28 cellular contexts compared by ENCODE assay signal in the genomic region with DNA sequence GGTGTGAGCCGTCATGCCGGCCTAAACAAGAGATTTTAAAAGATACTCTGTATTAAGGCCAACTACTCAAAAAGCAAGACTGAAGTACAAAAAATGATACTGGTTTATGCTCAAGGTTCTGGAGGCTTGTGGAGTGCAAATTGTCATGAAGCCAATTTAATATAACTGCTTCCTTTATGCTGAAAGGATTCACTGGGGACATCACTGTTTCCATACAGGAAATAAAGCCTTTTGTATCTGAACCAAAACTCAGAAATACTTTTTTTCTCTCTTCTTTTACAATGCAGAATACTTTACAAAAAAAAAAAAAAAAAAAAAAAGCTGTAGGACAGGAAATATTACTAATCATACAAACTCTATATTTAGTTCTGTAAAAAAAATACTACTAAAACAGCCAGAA. TPM values are rescaled to one million over a fixed set of nuclear protein-coding genes. Genes with fewer than 3 reads are reported as not detected.
A peak's percentile ranks its signal among the peaks of the same experiment; 100 is the strongest.
DNase-seq lines count a peak whose midpoint lies in the region; ATAC-seq, FAIRE-seq and TF ChIP-seq lines count a peak whose summit lies in the region.
"Had no signal": no experiment of that assay in that cellular context is flagged by ENCODE, and none has a peak within 500 bp of the region (broad histone marks: within the 10 kb centered on the region; RNA-seq: fewer than 3 reads in every experiment).

No MANE protein-coding gene starts in this region.

- no peak overlapping the region for H3K4ac ChIP-seq in IMR-90 (ENCODE audit: low read depth, low read length)

- dilution Hi-C loops in IMR-90 (cut with HindIII; ENCODE audit: low sequenced_read_pairs, unreplicated experiment) (no loop called here), endothelial cell of umbilical vein (cut with MboI; ENCODE audit: extremely low pct_ligation_motif_present, low sequenced_read_pairs) (no loop called here)

- WGBS in IMR-90 (ENCODE audit: extremely low coverage in 2 of 2, insufficient read length in 1 of 2), 2 experiments = no CpG with 5 or more reads among the region's 2 CpGs
- 92 to 97% methylated on average over 2 of the region's 2 CpGs for WGBS in sigmoid colon, 2 donors

- H3K9me3 ChIP-seq in A673 (ENCODE audit: low read depth, low read length, poor library complexity, severe bottlenecking) (no peaks in the 10 kb centered on the region), IMR-90 (ENCODE audit: control insufficient read depth, insufficient read depth, low read length) (no peaks in the 10 kb centered on the region), endothelial cell of umbilical vein (replicated peaks; ENCODE audit: control insufficient read depth, insufficient read depth, low read length) (no peaks in the 10 kb centered on the region), sigmoid colon (no peaks in the 10 kb centered on the region)
- H3K9me3 ChIP-seq: adrenal gland, BE2C, body of pancreas, testis had no signal

- peak; percentile 31 for DNase-seq in A673 (ENCODE audit: low spot score)
- no peak for DNase-seq in IMR-90
- DNase-seq in endothelial cell of umbilical vein (ENCODE audit: low read depth, low spot score) = peak; percentile 68
- no peak for DNase-seq in sigmoid colon
- DNase-seq in activated effector memory CD4-positive, alpha-beta T cell treated with Interleukin-2 at 50 U/mL for 16 hours = no peak
- DNase-seq in stimulated activated CD4-positive, alpha-beta T cell treated with anti-CD3 and anti-CD28 coated beads, Interleukin-4, amount 100 ng/mL, for 1 hour = no peak
- no peak for DNase-seq in NAMALWA (ENCODE audit: low spot score)
- DNase-seq: activated CD4-positive, alpha-beta memory T cell treated with anti-CD3 and anti-CD28 coated beads for 36 hours; activated CD4-positive, CD25-positive, alpha-beta regulatory T cell treated with anti-CD3 and anti-CD28 coated beads, Interleukin-2, amount 50 U/mL, for 72 hours; activated naive CD4-positive, alpha-beta T cell treated with Interleukin-2 at 50 U/mL for 16 hours; adrenal gland; BE2C; body of pancreas; DMS153; KBM-7; natural killer cell; NCI-H1092 treated with DMSO at 0.1 percent for 48 hours; NCI-H1694 treated with DMSO at 0.1 percent for 48 hours; NCI-H446 treated with DMSO at 0.1 percent for 48 hours; NCI-H82; RPMI8226; stimulated activated naive CD8-positive, alpha-beta T cell treated with anti-CD3 and anti-CD28 coated beads, Interleukin-15, Interleukin-2, amounts not matched to agents 100 U/mL and 50 U/mL, for 24 hours; T-helper 2 cell; testis had no signal

- H3K79me2 ChIP-seq in endothelial cell of umbilical vein (ENCODE audit: control insufficient read depth, insufficient read depth, low read length) = no peaks in the 10 kb centered on the region

- no peak for ATAC-seq in IMR-90 (ENCODE audit: low read depth)
- no peak for ATAC-seq in stimulated activated memory B cell treated with anti-CD40 and anti-IgM and Interleukin-4, amounts not matched to agents 10 μg/mL and 1 μg/mL and 100 μg/mL, for 72 hours
- ATAC-seq: body of pancreas; natural killer cell; stimulated activated naive CD8-positive, alpha-beta T cell treated with anti-CD3 and anti-CD28 coated beads, Interleukin-15, Interleukin-2, amounts not matched to agents 100 U/mL and 50 U/mL, for 24 hours had no signal

- TF ChIP-seq POLR2A in IMR-90 (IDR thresholded peaks at IDR 0.05; ENCODE audit: low read depth, low read length) (no peak), endothelial cell of umbilical vein (IDR thresholded peaks at IDR 0.05; ENCODE audit: low read depth, low read length) (no peak), sigmoid colon (IDR thresholded peaks at IDR 0.05) (no peak)

- H3K27ac ChIP-seq in A673 (ENCODE audit: low read depth, low read length, poor library complexity, severe bottlenecking) (no peak overlapping the region), IMR-90 (ENCODE audit: insufficient read depth, low read length) (no peak overlapping the region), endothelial cell of umbilical vein (ENCODE audit: insufficient read depth, low read depth, low read length) (no peak overlapping the region), sigmoid colon (peak overlapping the region in 3 of 4 donors; percentile 16 to 58 (median 44))
- H3K27ac ChIP-seq: body of pancreas had no signal

- no peak overlapping the region for H2AK9ac ChIP-seq in IMR-90 (replicated peaks; ENCODE audit: low read depth, low read length, poor library complexity)

- no TSS peak for BruUV-seq in A673 (replicated peaks; lab: Mats Ljungman, UMichigan)
- no TSS peak for BruUV-seq in IMR-90 (replicated peaks; lab: Mats Ljungman, UMichigan)
- BruUV-seq in endothelial cell of umbilical vein (replicated peaks; lab: Mats Ljungman, UMichigan) = no TSS peak

- no peak overlapping the region for H4K8ac ChIP-seq in IMR-90 (ENCODE audit: low read depth in 2 of 2, low read length in 2 of 2)

- H3K9me1 ChIP-seq in IMR-90 (ENCODE audit: insufficient read depth, low read length) (peaks cover 3% of the 10 kb centered on the region; the same call in 1 of the 2 replicates), endothelial cell of umbilical vein (replicated peaks; ENCODE audit: control insufficient read depth, extremely low read depth, insufficient read depth, low read length) (no peaks in the 10 kb centered on the region)

- H3K27me3 Mint-ChIP-seq in stimulated activated memory B cell treated with anti-CD40 and anti-IgM and Interleukin-4, amounts not matched to agents 10 μg/mL and 1 μg/mL and 100 μg/mL, for 72 hours = no peaks in the 10 kb centered on the region
- H3K27me3 Mint-ChIP-seq: activated CD4-positive, alpha-beta memory T cell treated with anti-CD3 and anti-CD28 coated beads for 36 hours had no signal

- intact Hi-C loops in A673 (cut with micrococcal nuclease; ENCODE audit: unreplicated experiment) = no loop called here
- intact Hi-C loops in IMR-90 (cut with micrococcal nuclease) = no loop called here
- intact Hi-C loops in endothelial cell of umbilical vein (cut with micrococcal nuclease) = loop anchor here (5.0 kb wide), 2 partner anchors 40 to 125 kb away; no protein-coding TSS in a partner anchor
- intact Hi-C loops in sigmoid colon (cut with DNase I) = loop anchor here (5.0 kb wide), 2 partner anchors 40 to 50 kb away; no protein-coding TSS in a partner anchor

- TF ChIP-seq RAD21 in IMR-90 (IDR thresholded peaks at IDR 0.05; ENCODE audit: low read length) = no peak

- POLR2A ChIA-PET in A673 (lab: Charles Lee; ENCODE audit: low non-redundant PET) = interaction anchor here (0.7 kb wide), 1 partner anchor 39 kb away, joined by 13 read pairs; no protein-coding TSS in a partner anchor
- POLR2A ChIA-PET in IMR-90 (lab: Charles Lee; ENCODE audit: unreplicated experiment) = no interaction called here
- POLR2A ChIA-PET in endothelial cell of umbilical vein (lab: Charles Lee) = no interaction called here

- no peaks in the 10 kb centered on the region for H3K9me3 Mint-ChIP-seq in stimulated activated memory B cell treated with anti-CD40 and anti-IgM and Interleukin-4, amounts not matched to agents 10 μg/mL and 1 μg/mL and 100 μg/mL, for 72 hours
- H3K9me3 Mint-ChIP-seq: activated CD4-positive, alpha-beta memory T cell treated with anti-CD3 and anti-CD28 coated beads for 36 hours; natural killer cell had no signal

- no peaks in the 10 kb centered on the region for H4K20me1 ChIP-seq in IMR-90 (ENCODE audit: insufficient read depth, low read length)
- H4K20me1 ChIP-seq in endothelial cell of umbilical vein (replicated peaks; ENCODE audit: control insufficient read depth, extremely low read depth, insufficient read depth, low read length) = no peaks in the 10 kb centered on the region

- no peak for FAIRE-seq in endothelial cell of umbilical vein (lab: Jason Lieb, UNC)
- FAIRE-seq: GM18507, HTR-8/SVneo, islet of Langerhans had no signal

- no peaks in the 10 kb centered on the region for H3K36me3 ChIP-seq in A673 (ENCODE audit: insufficient read depth, low read length, poor library complexity, severe bottlenecking)
- no peaks in the 10 kb centered on the region for H3K36me3 ChIP-seq in IMR-90 (ENCODE audit: control insufficient read depth, insufficient read depth, low read length)
- no peaks in the 10 kb centered on the region for H3K36me3 ChIP-seq in endothelial cell of umbilical vein (ENCODE audit: control insufficient read depth in 2 of 2, extremely low read depth in 1 of 2, insufficient read depth in 2 of 2, low read length in 2 of 2)
- no peaks in the 10 kb centered on the region for H3K36me3 ChIP-seq in sigmoid colon
- H3K36me3 ChIP-seq: adrenal gland, BE2C had no signal

- H3K27ac Mint-ChIP-seq in stimulated activated memory B cell treated with anti-CD40 and anti-IgM and Interleukin-4, amounts not matched to agents 10 μg/mL and 1 μg/mL and 100 μg/mL, for 72 hours = no peak overlapping the region
- H3K27ac Mint-ChIP-seq: activated CD4-positive, alpha-beta memory T cell treated with anti-CD3 and anti-CD28 coated beads for 36 hours; natural killer cell had no signal

- H3K4me2 ChIP-seq in IMR-90 (ENCODE audit: low read depth, low read length) (no peak overlapping the region), endothelial cell of umbilical vein (ENCODE audit: insufficient read depth, low read length) (peak overlapping the region; percentile 68)

- no peak overlapping the region for H4K5ac ChIP-seq in IMR-90 (ENCODE audit: low read depth, low read length)

- H2BK15ac ChIP-seq in IMR-90 (ENCODE audit: low read depth, low read length) = no peak overlapping the region

- H4K91ac ChIP-seq in IMR-90 (ENCODE audit: insufficient read depth, low read depth, low read length) = no peak overlapping the region

- no peak for TF ChIP-seq CTCF in A673 (conservative IDR thresholded peaks at IDR 0.05; ENCODE audit: low read depth, low read length)
- TF ChIP-seq CTCF in IMR-90 (conservative IDR thresholded peaks at IDR 0.05; ENCODE audit: low read depth, low read length) = no peak
- TF ChIP-seq CTCF in endothelial cell of umbilical vein (IDR thresholded peaks at IDR 0.05; ENCODE audit: extremely low read depth in 1 of 2, insufficient read depth in 1 of 2, low read depth in 1 of 2, low read length in 2 of 2) = no peak
- no peak for TF ChIP-seq CTCF in sigmoid colon (IDR thresholded peaks at IDR 0.05)

- no peak overlapping the region for H3K4me3 Mint-ChIP-seq in stimulated activated memory B cell treated with anti-CD40 and anti-IgM and Interleukin-4, amounts not matched to agents 10 μg/mL and 1 μg/mL and 100 μg/mL, for 72 hours
- H3K4me3 Mint-ChIP-seq: activated CD4-positive, alpha-beta memory T cell treated with anti-CD3 and anti-CD28 coated beads for 36 hours; natural killer cell had no signal

- no peaks in the 10 kb centered on the region for H3K27me3 ChIP-seq in A673 (replicated peaks; ENCODE audit: insufficient read depth, low read depth, low read length, poor library complexity)
- no peaks in the 10 kb centered on the region for H3K27me3 ChIP-seq in IMR-90 (ENCODE audit: control insufficient read depth, insufficient read depth, low read length)
- no peaks in the 10 kb centered on the region for H3K27me3 ChIP-seq in endothelial cell of umbilical vein (ENCODE audit: control insufficient read depth in 2 of 2, insufficient read depth in 2 of 2, low read length in 2 of 2)
- no peaks in the 10 kb centered on the region for H3K27me3 ChIP-seq in sigmoid colon
- H3K27me3 ChIP-seq: adrenal gland, BE2C, body of pancreas, testis had no signal

- no peak overlapping the region for H2BK5ac ChIP-seq in IMR-90 (ENCODE audit: low read depth, low read length, poor library complexity, severe bottlenecking)

- H3K56ac ChIP-seq in IMR-90 (ENCODE audit: extremely low read depth, insufficient read depth, low read length) = no peak overlapping the region

- TF ChIP-seq EP300 in sigmoid colon (IDR thresholded peaks at IDR 0.05) = no peak

- H3K9ac ChIP-seq in IMR-90 (ENCODE audit: low read depth, low read length) = no peak overlapping the region
- H3K9ac ChIP-seq in endothelial cell of umbilical vein (replicated peaks; ENCODE audit: extremely low read depth, insufficient read depth, low read length) = no peak overlapping the region

- no peak overlapping the region for H2BK20ac ChIP-seq in IMR-90 (ENCODE audit: low read depth, low read length)

- H2AFZ ChIP-seq in IMR-90 (replicated peaks; ENCODE audit: low read length, poor library complexity) (no peak overlapping the region), endothelial cell of umbilical vein (ENCODE audit: low read depth, low read length) (no peak overlapping the region)

- no peak overlapping the region for H2AK5ac ChIP-seq in IMR-90 (ENCODE audit: low read depth, low read length)

- H3K4me3 ChIP-seq in A673 (ENCODE audit: low read depth, low read length, poor library complexity, severe bottlenecking) (no peak overlapping the region), IMR-90 (ENCODE audit: insufficient read depth, low read depth, low read length) (no peak overlapping the region), endothelial cell of umbilical vein (replicated peaks in 1 of 3; ENCODE audit: insufficient read depth in 1 of 3, low read depth in 1 of 3, low read length in 3 of 3) (no peak overlapping the region), sigmoid colon (no peak overlapping the region)
- H3K4me3 ChIP-seq: body of pancreas, testis had no signal

- CTCF ChIA-PET in A673 (lab: Charles Lee) (no interaction called here), IMR-90 (lab: Yijun Ruan, JAX) (no interaction called here), endothelial cell of umbilical vein (lab: Charles Lee) (interaction anchor here (0.9 to 2.0 kb wide), 3 partner anchors 59 to 128 kb away, joined by 3 to 8 read pairs (median 5); no protein-coding TSS in a partner anchor)

- H3K4me1 Mint-ChIP-seq in stimulated activated memory B cell treated with anti-CD40 and anti-IgM and Interleukin-4, amounts not matched to agents 10 μg/mL and 1 μg/mL and 100 μg/mL, for 72 hours = peaks cover 26% of the 10 kb centered on the region
- H3K4me1 Mint-ChIP-seq: natural killer cell had no signal

- no peaks in the 10 kb centered on the region for H3K36me3 Mint-ChIP-seq in stimulated activated memory B cell treated with anti-CD40 and anti-IgM and Interleukin-4, amounts not matched to agents 10 μg/mL and 1 μg/mL and 100 μg/mL, for 72 hours
- H3K36me3 Mint-ChIP-seq: activated CD4-positive, alpha-beta memory T cell treated with anti-CD3 and anti-CD28 coated beads for 36 hours; natural killer cell had no signal

- H3K23ac ChIP-seq in IMR-90 (ENCODE audit: low read depth, low read length) = no peak overlapping the region

- H3K14ac ChIP-seq in IMR-90 (replicated peaks; ENCODE audit: low read depth, low read length) = no peak overlapping the region

- in situ Hi-C loops in IMR-90 (cut with MboI; ENCODE audit: low sequenced_read_pairs) = no loop called here

- H3K79me1 ChIP-seq in IMR-90 (ENCODE audit: low read depth in 1 of 2, low read length in 2 of 2) = peaks cover 0 to 6% of the 10 kb centered on the region in 2 experiments; a peak in 1 of 4 replicates

- H2BK120ac ChIP-seq in IMR-90 (ENCODE audit: low read depth, low read length) = 0 out of 2 replicates have a peak overlapping the region, but pooled peaks have one; percentile 56

- no peak overlapping the region; the same call in 1 of the 2 replicates for H3K18ac ChIP-seq in IMR-90 (ENCODE audit: low read depth, low read length)

- H3K4me1 ChIP-seq in A673 (ENCODE audit: insufficient read depth, low read length, poor library complexity, severe bottlenecking) (peaks cover 17% of the 10 kb centered on the region), IMR-90 (ENCODE audit: control insufficient read depth, insufficient read depth, low read length) (peaks cover 14% of the 10 kb centered on the region), endothelial cell of umbilical vein (ENCODE audit: control insufficient read depth, extremely low read depth, insufficient read depth, low read length) (peaks cover 35% of the 10 kb centered on the region), sigmoid colon (peaks cover 0 to 16% (median 5%) of the 10 kb centered on the region in 4 donors)
- H3K4me1 ChIP-seq: body of pancreas had no signal

RNA-seq across cellular contexts. Expression of gene CNN3, which starts 55.5 kb away (rescaled TPM):
- total RNA-seq in A673 (2021) = 233 and 260 TPM in 2 replicates
- total RNA-seq in IMR-90 (2012; rRNA removed) = 552 and 592 TPM in 2 replicates
- polyA plus RNA-seq in IMR-90 (2012; rRNA removed) = 214 and 249 TPM in 2 replicates
- polyA plus RNA-seq in IMR-90 (2012; cell fraction: cytosol; rRNA removed) = 118 and 124 TPM in 2 replicates
- 47.8 and 219 TPM in 2 replicates for polyA plus RNA-seq in IMR-90 (2012; cell fraction: nucleus; rRNA removed; ENCODE audit: low replicate concordance)
- 317 and 392 TPM in 2 replicates for total RNA-seq in endothelial cell of umbilical vein
- polyA plus RNA-seq in endothelial cell of umbilical vein = 162 and 174 TPM in 2 replicates
- polyA plus RNA-seq in endothelial cell of umbilical vein (2011; cell fraction: cytosol; rRNA removed) = 196 and 210 TPM in 2 replicates
- polyA plus RNA-seq in endothelial cell of umbilical vein (2011; cell fraction: nucleus; rRNA removed) = 144 and 160 TPM in 2 replicates
- 171 and 208 TPM in 2 replicates for polyA plus RNA-seq in endothelial cell of umbilical vein (2012)
- polyA minus RNA-seq in endothelial cell of umbilical vein = 236 and 255 TPM in 2 replicates
- not detected for polyA minus RNA-seq in endothelial cell of umbilical vein (2011; cell fraction: cytosol; rRNA and poly(A)+ RNA removed)
- polyA minus RNA-seq in endothelial cell of umbilical vein (2011; cell fraction: nucleus; rRNA and poly(A)+ RNA removed) = 119 and 129 TPM in 2 replicates
- 100 to 1,000 TPM; 157 to 247 (median 170) TPM for total RNA-seq in sigmoid colon
- polyA plus RNA-seq in sigmoid colon = 10 to 100 TPM; 58.3 to 96.4 (median 80.2) TPM

Comparison
In these comparisons a context has a peak if more than half of its experiments do, and no peak if none do; other contexts are left out.
1. DNase-seq: peak in A673 (single experiment) and endothelial cell of umbilical vein (single experiment); none in IMR-90 (single experiment), sigmoid colon (single experiment), activated effector memory CD4-positive, alpha-beta T cell treated with Interleukin-2 at 50 U/mL for 16 hours (single experiment), stimulated activated CD4-positive, alpha-beta T cell treated with anti-CD3 and anti-CD28 coated beads, Interleukin-4, amount 100 ng/mL, for 1 hour (single experiment) and NAMALWA (single experiment).
2. H3K27ac ChIP-seq: peak in sigmoid colon (3 of 4); none in A673 (single experiment), IMR-90 (single experiment) and endothelial cell of umbilical vein (single experiment).
3. intact Hi-C loops: an anchor here in endothelial cell of umbilical vein (5.0 kb wide) and sigmoid colon (5.0 kb wide); none called in A673 and IMR-90.